8 cellular contexts compared by ENCODE assay signal in genomic region chr11:123233280-123233977, GRCh38.
DNase-seq lines count a peak whose midpoint lies in the region; ATAC-seq and TF ChIP-seq lines count a peak whose summit lies in the region.

No MANE protein-coding gene starts in this region.

- no peak for TF ChIP-seq CTCF in foreskin fibroblast (IDR thresholded peaks at IDR 0.05; ENCODE audit: low read depth, low read length)

- ATAC-seq in GM19455 (IDR thresholded peaks at IDR 0.05; ENCODE audit: unreplicated experiment) (peak; percentile 84), HG03280 (IDR thresholded peaks at IDR 0.05; ENCODE audit: unreplicated experiment) (peak; percentile 89)

- peak overlapping the region; percentile 23; the same call in 1 of the 2 replicates for H3K4me3 ChIP-seq in GM08714 (ENCODE audit: low read length)
- no peak overlapping the region for H3K4me3 ChIP-seq in foreskin fibroblast (ENCODE audit: low read depth in 1 of 2, low read length in 2 of 2)

- DNase-seq in fibroblast of peridontal ligament (ENCODE audit: extremely low read depth) (peak; percentile 40), foreskin fibroblast (no peak), dedifferentiated amniotic fluid mesenchymal stem cell (ENCODE audit: extremely low spot score) (no peak), SW480 (ENCODE audit: low spot score) (no peak), SIG-M5 (lab: John Stamatoyannopoulos, UW) (no peak)
